In genomic region chr16:24049113-24049512, GRCh38 we compare ENCODE assay signal across 14 cellular contexts.
DNase-seq lines count a peak whose midpoint lies in the region; ATAC-seq and TF ChIP-seq lines count a peak whose summit lies in the region.
"Had no signal": no experiment of that assay in that cellular context is flagged by ENCODE, and none has a peak within 500 bp of the region (broad histone marks: within the 10 kb centered on the region; RNA-seq: fewer than 3 reads in every experiment).

No MANE protein-coding gene starts in this region.

- H3K4me3 Mint-ChIP-seq in activated T-cell treated with anti-CD3 and anti-CD28 coated beads, Interleukin-2, amount 50 U/mL, for 24 hours, result no peak overlapping the region
- H3K4me3 Mint-ChIP-seq in activated T-cell treated with anti-CD3 and anti-CD28 coated beads, Interleukin-2, amount 50 U/mL, for 4 hours, result no peak overlapping the region
- H3K4me3 Mint-ChIP-seq in central memory CD8-positive, alpha-beta T cell, result peak overlapping the region; percentile 25
- no peak overlapping the region for H3K4me3 Mint-ChIP-seq in natural killer cell
- H3K4me3 Mint-ChIP-seq in Calu3 (ENCODE audit: low read depth, unreplicated experiment), result no peak overlapping the region
- H3K4me3 Mint-ChIP-seq: CD4-positive, CD25-positive, alpha-beta regulatory T cell had no signal

- TF ChIP-seq CTCF in natural killer cell (IDR thresholded peaks at IDR 0.05) (no peak), Calu3 (IDR thresholded peaks at IDR 0.05; ENCODE audit: unreplicated experiment) (no peak)

- H3K4me1 Mint-ChIP-seq in activated T-cell treated with anti-CD3 and anti-CD28 coated beads, Interleukin-2, amount 50 U/mL, for 24 hours (ENCODE audit: low read depth), result peaks cover 10% of the 10 kb centered on the region
- H3K4me1 Mint-ChIP-seq in activated T-cell treated with anti-CD3 and anti-CD28 coated beads, Interleukin-2, amount 50 U/mL, for 4 hours (ENCODE audit: low read depth), result peaks cover 20% of the 10 kb centered on the region
- H3K4me1 Mint-ChIP-seq in central memory CD8-positive, alpha-beta T cell, result peaks cover 51% of the 10 kb centered on the region
- H3K4me1 Mint-ChIP-seq in natural killer cell (peaks cover 43 to 56% of the 10 kb centered on the region in 2 donors), Calu3 (ENCODE audit: low read depth, unreplicated experiment) (no peaks in the 10 kb centered on the region)

- no peaks in the 10 kb centered on the region for H3K27me3 Mint-ChIP-seq in activated T-cell treated with anti-CD3 and anti-CD28 coated beads, Interleukin-2, amount 50 U/mL, for 24 hours
- no peaks in the 10 kb centered on the region for H3K27me3 Mint-ChIP-seq in activated T-cell treated with anti-CD3 and anti-CD28 coated beads, Interleukin-2, amount 50 U/mL, for 4 hours (ENCODE audit: low read depth)
- H3K27me3 Mint-ChIP-seq in central memory CD8-positive, alpha-beta T cell, result no peaks in the 10 kb centered on the region
- H3K27me3 Mint-ChIP-seq in natural killer cell (ENCODE audit: low read depth in 2 of 2) (no peaks in the 10 kb centered on the region), Calu3 (ENCODE audit: unreplicated experiment) (peaks cover 80% of the 10 kb centered on the region)
- H3K27me3 Mint-ChIP-seq: CD4-positive, CD25-positive, alpha-beta regulatory T cell had no signal

- no TSS peak for BruUV-seq in Calu3 (replicated peaks; lab: Mats Ljungman, UMichigan)

- H3K9me3 Mint-ChIP-seq in activated T-cell treated with anti-CD3 and anti-CD28 coated beads, Interleukin-2, amount 50 U/mL, for 24 hours, result no peaks in the 10 kb centered on the region
- H3K9me3 Mint-ChIP-seq in activated T-cell treated with anti-CD3 and anti-CD28 coated beads, Interleukin-2, amount 50 U/mL, for 4 hours, result no peaks in the 10 kb centered on the region
- H3K9me3 Mint-ChIP-seq in central memory CD8-positive, alpha-beta T cell, result no peaks in the 10 kb centered on the region
- H3K9me3 Mint-ChIP-seq in natural killer cell (no peaks in the 10 kb centered on the region), Calu3 (ENCODE audit: low read depth, unreplicated experiment) (no peaks in the 10 kb centered on the region)
- H3K9me3 Mint-ChIP-seq: CD4-positive, CD25-positive, alpha-beta regulatory T cell had no signal

- no peak for ATAC-seq in activated T-cell treated with anti-CD3 and anti-CD28 coated beads, Interleukin-2, amount 50 U/mL, for 4 hours
- ATAC-seq in central memory CD8-positive, alpha-beta T cell (replicated peaks; ENCODE audit: extremely low read depth, poor library complexity, severe bottlenecking), result peak; percentile 19
- no peak for ATAC-seq in natural killer cell
- no peak for ATAC-seq in GM19035 (IDR thresholded peaks at IDR 0.05; ENCODE audit: unreplicated experiment)

- H3K27ac Mint-ChIP-seq in activated T-cell treated with anti-CD3 and anti-CD28 coated beads, Interleukin-2, amount 50 U/mL, for 24 hours, result peak overlapping the region; percentile 30
- H3K27ac Mint-ChIP-seq in central memory CD8-positive, alpha-beta T cell (ENCODE audit: low read depth), result peak overlapping the region; percentile 60
- peak overlapping the region; percentile 22 to 49 for H3K27ac Mint-ChIP-seq in natural killer cell
- H3K27ac Mint-ChIP-seq in Calu3 (ENCODE audit: unreplicated experiment), result no peak overlapping the region

- DNase-seq in activated T-cell treated with anti-CD3 and anti-CD28 coated beads, Interleukin-2, amount 50 U/mL, for 24 hours, result no peak
- DNase-seq in activated T-cell treated with anti-CD3 and anti-CD28 coated beads, Interleukin-2, amount 50 U/mL, for 4 hours, result no peak
- DNase-seq in central memory CD8-positive, alpha-beta T cell (ENCODE audit: low spot score in 2 of 2), result no peak
- no peak for DNase-seq in natural killer cell
- no peak for DNase-seq in stimulated activated CD8-positive, alpha-beta memory T cell treated with anti-CD3 and anti-CD28 coated beads, Interleukin-4, amount 100 ng/mL, for 48 hours
- DNase-seq in Calu3, result no peak
- DNase-seq: 8988T; AML-193; CD4-positive, CD25-positive, alpha-beta regulatory T cell; DMS153; DMS79 treated with DMSO at 0.1 percent for 48 hours; EL; GOT3 had no signal

- H3K36me3 Mint-ChIP-seq in activated T-cell treated with anti-CD3 and anti-CD28 coated beads, Interleukin-2, amount 50 U/mL, for 24 hours (ENCODE audit: low read depth), result peaks cover 55% of the 10 kb centered on the region
- H3K36me3 Mint-ChIP-seq in activated T-cell treated with anti-CD3 and anti-CD28 coated beads, Interleukin-2, amount 50 U/mL, for 4 hours (ENCODE audit: insufficient read depth), result peaks cover 37% of the 10 kb centered on the region
- H3K36me3 Mint-ChIP-seq in central memory CD8-positive, alpha-beta T cell (ENCODE audit: insufficient read depth), result peaks cover 18% of the 10 kb centered on the region
- H3K36me3 Mint-ChIP-seq in natural killer cell, result no peaks in the 10 kb centered on the region
- no peaks in the 10 kb centered on the region for H3K36me3 Mint-ChIP-seq in Calu3 (ENCODE audit: insufficient read depth, unreplicated experiment)

- CTCF ChIA-PET in Calu3 (lab: Charles Lee), result no interaction called here

- intact Hi-C loops in natural killer cell (cut with micrococcal nuclease) (no loop called here), Calu3 (cut with micrococcal nuclease; ENCODE audit: unreplicated experiment) (no loop called here)
